ENCODE assay signal across 9 cellular contexts in genomic region chr2:149586063-149586462, GRCh38. TPM values are rescaled to one million over a fixed set of nuclear protein-coding genes. Genes with fewer than 3 reads are reported as not detected.
A peak's percentile ranks its signal among the peaks of the same experiment; 100 is the strongest.
DNase-seq lines count a peak whose midpoint lies in the region; ATAC-seq and TF ChIP-seq lines count a peak whose summit lies in the region.
"Had no signal": no experiment of that assay in that cellular context is flagged by ENCODE, and none has a peak within 500 bp of the region (broad histone marks: within the 10 kb centered on the region; RNA-seq: fewer than 3 reads in every experiment).

No MANE protein-coding gene starts in this region.

- H3K9me2 ChIP-seq in OCI-LY1 (ENCODE audit: low read depth, low read length), result no peaks in the 10 kb centered on the region

- H3K27ac ChIP-seq in CD8-positive, alpha-beta memory T cell (ENCODE audit: low read depth, low read length), result peak overlapping the region; percentile 98
- no peak overlapping the region for H3K27ac ChIP-seq in OCI-LY1 (ENCODE audit: low read depth, low read length, poor library complexity, severe bottlenecking)
- no peak overlapping the region for H3K27ac ChIP-seq in effector memory CD4-positive, alpha-beta T cell (ENCODE audit: insufficient read depth, low read length, poor library complexity, severe bottlenecking)
- no peak overlapping the region for H3K27ac ChIP-seq in neuronal stem cell (replicated peaks; ENCODE audit: low read length)
- no peak overlapping the region for H3K27ac ChIP-seq in body of pancreas

- no peak overlapping the region for H2AK5ac ChIP-seq in neuronal stem cell (ENCODE audit: low read depth, low read length)

- no peaks in the 10 kb centered on the region for H4K20me1 ChIP-seq in OCI-LY1 (ENCODE audit: insufficient read depth, low read length)

- H3K27me3 ChIP-seq in CD8-positive, alpha-beta memory T cell (ENCODE audit: insufficient read depth, low read length, poor library complexity, severe bottlenecking), result no peaks in the 10 kb centered on the region
- H3K27me3 ChIP-seq in OCI-LY1 (ENCODE audit: insufficient read depth, low read length), result no peaks in the 10 kb centered on the region
- no peaks in the 10 kb centered on the region for H3K27me3 ChIP-seq in effector memory CD4-positive, alpha-beta T cell (replicated peaks; ENCODE audit: control insufficient read depth, insufficient read depth, low read length, poor library complexity, severe bottlenecking)
- no peaks in the 10 kb centered on the region for H3K27me3 ChIP-seq in neuronal stem cell (ENCODE audit: control insufficient read depth in 3 of 3, insufficient read depth in 3 of 3, low read depth in 1 of 3, low read length in 3 of 3)
- H3K27me3 ChIP-seq in body of pancreas, result no peaks in the 10 kb centered on the region

- POLR2A ChIA-PET in CD8-positive, alpha-beta memory T cell (lab: Charles Lee), result interaction anchor here (2.2 kb wide), 1 partner anchor 1675 kb away, joined by 16 read pairs; the partner anchor contains the start of gene RBM43

- H3K79me1 ChIP-seq in neuronal stem cell (ENCODE audit: low read depth, low read length), result peaks cover 2% of the 10 kb centered on the region

- no peaks in the 10 kb centered on the region for H3K9me3 ChIP-seq in CD8-positive, alpha-beta memory T cell (ENCODE audit: low read length)
- H3K9me3 ChIP-seq in OCI-LY1 (ENCODE audit: low read length), result no peaks in the 10 kb centered on the region
- no peaks in the 10 kb centered on the region for H3K9me3 ChIP-seq in effector memory CD4-positive, alpha-beta T cell (ENCODE audit: control insufficient read depth, low read length)
- H3K9me3 ChIP-seq in neuronal stem cell (replicated peaks in 1 of 2; ENCODE audit: control insufficient read depth in 2 of 2, insufficient read depth in 1 of 2, low read depth in 1 of 2, low read length in 2 of 2), result no peaks in the 10 kb centered on the region
- H3K9me3 ChIP-seq in body of pancreas, result no peaks in the 10 kb centered on the region

- H3K14ac ChIP-seq in neuronal stem cell (ENCODE audit: low read length), result no peak overlapping the region

- no peak overlapping the region for H2BK15ac ChIP-seq in neuronal stem cell (ENCODE audit: low read length)

- no peak overlapping the region for H3K23ac ChIP-seq in neuronal stem cell (ENCODE audit: low read depth, low read length, poor library complexity)

- peak overlapping the region; percentile 92 to 99 (median 95) for H3K4me3 Mint-ChIP-seq in CD8-positive, alpha-beta memory T cell

- H3F3A ChIP-seq in OCI-LY1 (ENCODE audit: insufficient read depth, low read length), result no peaks in the 10 kb centered on the region

- peaks cover 5 to 19% of the 10 kb centered on the region in 2 donors for H3K27me3 Mint-ChIP-seq in CD8-positive, alpha-beta memory T cell

- H3K4me1 Mint-ChIP-seq in CD8-positive, alpha-beta memory T cell, result peaks cover 51 to 68% (median 67%) of the 10 kb centered on the region in 3 donors

- CTCF ChIA-PET in CD8-positive, alpha-beta memory T cell (lab: Charles Lee), result interaction anchor here (1.1 to 1.2 kb wide), 2 partner anchors 12 to 14 kb away, joined by 3 read pairs; no protein-coding TSS in a partner anchor

- no peak overlapping the region for H2BK12ac ChIP-seq in neuronal stem cell (ENCODE audit: low read length)

- peaks cover 5% of the 10 kb centered on the region for H3K36me3 ChIP-seq in CD8-positive, alpha-beta memory T cell (ENCODE audit: insufficient read depth, low read length)
- peaks cover 50% of the 10 kb centered on the region for H3K36me3 ChIP-seq in OCI-LY1 (ENCODE audit: insufficient read depth, low read length)
- H3K36me3 ChIP-seq in effector memory CD4-positive, alpha-beta T cell (ENCODE audit: control insufficient read depth, insufficient read depth, low read length), result peaks cover 11% of the 10 kb centered on the region
- peaks cover 0 to 47% of the 10 kb centered on the region in 2 donors for H3K36me3 ChIP-seq in neuronal stem cell (replicated peaks in 1 of 2; ENCODE audit: control insufficient read depth in 2 of 2, insufficient read depth in 2 of 2, low read length in 2 of 2)
- H3K36me3 ChIP-seq in body of pancreas (replicated peaks in 1 of 2; ENCODE audit: insufficient read depth in 1 of 2, low read depth in 2 of 2), result peaks cover 0 to 3% of the 10 kb centered on the region in 2 donors

- ATAC-seq in body of pancreas (no peak), HG03135 (IDR thresholded peaks at IDR 0.05; ENCODE audit: unreplicated experiment) (no peak), HG02759 (IDR thresholded peaks at IDR 0.05; ENCODE audit: unreplicated experiment) (no peak)

- TF ChIP-seq CTCF in OCI-LY1 (IDR thresholded peaks at IDR 0.05; ENCODE audit: low read length), result no peak
- TF ChIP-seq CTCF in body of pancreas (IDR thresholded peaks at IDR 0.05), result no peak

- peaks cover 42% of the 10 kb centered on the region for H3K4me1 ChIP-seq in CD8-positive, alpha-beta memory T cell (ENCODE audit: insufficient read depth, low read length)
- H3K4me1 ChIP-seq in OCI-LY1 (ENCODE audit: insufficient read depth, low read length, severe bottlenecking) (peaks cover 35% of the 10 kb centered on the region), neuronal stem cell (ENCODE audit: control insufficient read depth in 2 of 2, insufficient read depth in 1 of 2, low read depth in 1 of 2, low read length in 2 of 2) (peaks cover 3 to 6% of the 10 kb centered on the region in 2 donors), body of pancreas (peaks cover 29% of the 10 kb centered on the region)
- H3K4me1 ChIP-seq in effector memory CD4-positive, alpha-beta T cell (ENCODE audit: control insufficient read depth, insufficient read depth, low read length, poor library complexity, severe bottlenecking), result peaks cover 7% of the 10 kb centered on the region

- WGBS in neuronal stem cell (ENCODE audit: extremely low coverage in 2 of 2, insufficient read length in 2 of 2, insufficient replicate concordance in 1 of 2), 2 donors, result no CpG with 5 or more reads among the region's 3 CpGs
- 55 to 59% methylated on average over 3 of the region's 3 CpGs for WGBS in body of pancreas, 2 donors

- H3K27ac Mint-ChIP-seq in CD8-positive, alpha-beta memory T cell, result peak overlapping the region in 7 of 8 donors; percentile 43 to 99 (median 96)

- H2BK120ac ChIP-seq in neuronal stem cell (ENCODE audit: low read depth, low read length), result no peak overlapping the region

- peak overlapping the region; percentile 94 for H3K4me3 ChIP-seq in CD8-positive, alpha-beta memory T cell (ENCODE audit: low read length)
- H3K4me3 ChIP-seq in OCI-LY1 (ENCODE audit: low read depth, low read length, poor library complexity, severe bottlenecking), result peak overlapping the region; percentile 97
- peak overlapping the region; percentile 97 for H3K4me3 ChIP-seq in effector memory CD4-positive, alpha-beta T cell (ENCODE audit: insufficient read depth, low read depth, low read length, poor library complexity, severe bottlenecking)
- peak overlapping the region; percentile 8 to 88 for H3K4me3 ChIP-seq in neuronal stem cell (ENCODE audit: low read length in 2 of 2)
- peak overlapping the region in 1 of 2 donors; percentile 4 for H3K4me3 ChIP-seq in body of pancreas

- H3K36me3 Mint-ChIP-seq in CD8-positive, alpha-beta memory T cell, result peaks cover 0 to 52% (median 13%) of the 10 kb centered on the region in 3 donors

- H2AFZ ChIP-seq in OCI-LY1 (ENCODE audit: low read length), result no peak overlapping the region
- peak overlapping the region; percentile 2 for H2AFZ ChIP-seq in neuronal stem cell (ENCODE audit: low read length)

- peak overlapping the region; percentile 98 for H3K9ac ChIP-seq in OCI-LY1 (ENCODE audit: low read length)
- no peak overlapping the region for H3K9ac ChIP-seq in neuronal stem cell (ENCODE audit: low read depth, low read length, poor library complexity)

- no peaks in the 10 kb centered on the region for H3K9me3 Mint-ChIP-seq in CD8-positive, alpha-beta memory T cell

- no peak overlapping the region for H2BK5ac ChIP-seq in neuronal stem cell (ENCODE audit: low read length)

- no peak for DNase-seq in CD8-positive, alpha-beta memory T cell
- DNase-seq in effector memory CD4-positive, alpha-beta T cell, result no peak
- no peak for DNase-seq in neuronal stem cell (ENCODE audit: low spot score)
- DNase-seq in NCI-H446 treated with DMSO at 0.1 percent for 48 hours (lab: John Stamatoyannopoulos, UW), result no peak
- no peak for DNase-seq in body of pancreas
- DNase-seq: NCI-H1694 had no signal

- H3K4ac ChIP-seq in neuronal stem cell (ENCODE audit: low read length), result no peak overlapping the region

- peaks cover 43% of the 10 kb centered on the region for H3K79me2 ChIP-seq in OCI-LY1 (ENCODE audit: insufficient read depth, low read length)

- no peak overlapping the region for H4K91ac ChIP-seq in neuronal stem cell (ENCODE audit: low read depth, low read length, poor library complexity)

- H4K8ac ChIP-seq in neuronal stem cell (ENCODE audit: low read depth, low read length), result no peak overlapping the region

- no peak overlapping the region for H3K18ac ChIP-seq in neuronal stem cell (ENCODE audit: low read length)

- H3K4me2 ChIP-seq in OCI-LY1 (ENCODE audit: low read length) (peak overlapping the region; percentile 93), neuronal stem cell (ENCODE audit: insufficient read depth, low read length, poor library complexity, severe bottlenecking) (no peak overlapping the region)

- intact Hi-C loops in body of pancreas (cut with DNase I), result no loop called here

- TF ChIP-seq POLR2A in body of pancreas (IDR thresholded peaks at IDR 0.05), result no peak

RNA-seq across cellular contexts. Expression of gene MMADHC, which starts 1.5 kb away (rescaled TPM):
- total RNA-seq in CD8-positive, alpha-beta memory T cell, result 100 to 1,000 TPM; 149 to 156 TPM
- 117 TPM for polyA plus RNA-seq in CD8-positive, alpha-beta memory T cell
- polyA plus RNA-seq in neuronal stem cell (2013, experiment 1 of 2), result 70.2 TPM
- polyA plus RNA-seq in neuronal stem cell (2013, experiment 2 of 2), result 68.6 TPM
- 10 to 100 TPM; 33.6 to 52.9 TPM for total RNA-seq in body of pancreas
